In the genomic region with DNA sequence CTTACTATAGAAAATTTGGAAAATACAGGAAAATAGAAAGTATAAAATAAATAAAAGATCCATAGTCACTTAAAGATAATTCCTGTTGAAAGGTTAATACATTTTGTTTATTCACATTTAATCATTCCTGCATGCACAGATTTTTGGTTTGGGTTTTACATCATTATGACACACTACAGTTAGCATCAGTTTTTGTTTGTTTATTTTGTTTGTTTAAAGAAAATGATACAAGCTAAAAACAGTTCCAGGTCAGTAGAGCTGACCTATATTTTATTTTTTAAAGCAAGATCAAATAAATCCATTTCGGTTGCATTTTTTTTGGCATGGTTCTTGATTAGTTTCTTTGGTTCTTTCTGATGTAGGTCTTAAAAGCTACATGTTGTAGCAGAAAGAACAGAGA, we compare ENCODE assay signal across 16 cellular contexts.
DNase-seq lines count a peak whose midpoint lies in the region; ATAC-seq, FAIRE-seq and TF ChIP-seq lines count a peak whose summit lies in the region.
"Had no signal": no experiment of that assay in that cellular context is flagged by ENCODE, and none has a peak within 500 bp of the region (broad histone marks: within the 10 kb centered on the region; RNA-seq: fewer than 3 reads in every experiment).

No MANE protein-coding gene starts in this region.

- H3K36me3 ChIP-seq in IMR-90 (ENCODE audit: control insufficient read depth, insufficient read depth, low read length) (no peaks in the 10 kb centered on the region), adipocyte (ENCODE audit: control insufficient read depth, insufficient read depth, low read length, severe bottlenecking) (no peaks in the 10 kb centered on the region), left ventricle myocardium inferior (no peaks in the 10 kb centered on the region)

- 0 out of 2 replicates have a peak overlapping the region, but pooled peaks have one; percentile 5 for H2BK120ac ChIP-seq in IMR-90 (ENCODE audit: low read depth, low read length)

- H4K5ac ChIP-seq in IMR-90 (ENCODE audit: low read depth, low read length), result no peak overlapping the region

- dilution Hi-C loops in IMR-90 (cut with HindIII; ENCODE audit: low sequenced_read_pairs, unreplicated experiment), result no loop called here

- in situ Hi-C loops in IMR-90 (cut with MboI; ENCODE audit: low sequenced_read_pairs), result no loop called here

- H3K27ac ChIP-seq in A549 (no peak overlapping the region), IMR-90 (ENCODE audit: insufficient read depth, low read length) (no peak overlapping the region), left ventricle myocardium inferior (replicated peaks) (no peak overlapping the region)

- H3K18ac ChIP-seq in IMR-90 (ENCODE audit: low read depth, low read length), result no peak overlapping the region

- peak overlapping the region; percentile 63 for H2BK5ac ChIP-seq in IMR-90 (ENCODE audit: low read depth, low read length, poor library complexity, severe bottlenecking)

- no peak overlapping the region for H2BK20ac ChIP-seq in IMR-90 (ENCODE audit: low read depth, low read length)

- H3K23ac ChIP-seq in IMR-90 (ENCODE audit: low read depth, low read length), result no peak overlapping the region

- H3K9ac ChIP-seq in IMR-90 (ENCODE audit: low read depth, low read length), result no peak overlapping the region
- H3K9ac ChIP-seq in adipocyte (ENCODE audit: low read length), result no peak overlapping the region

- TF ChIP-seq POLR2A in A549 (IDR thresholded peaks at IDR 0.05; ENCODE audit: low read length), result no peak
- TF ChIP-seq POLR2A in IMR-90 (IDR thresholded peaks at IDR 0.05; ENCODE audit: low read depth, low read length), result no peak

- BruUV-seq in IMR-90 (replicated peaks; lab: Mats Ljungman, UMichigan), result no TSS peak
- no TSS peak for BruUV-seq in Calu3 (replicated peaks; lab: Mats Ljungman, UMichigan)

- H4K8ac ChIP-seq in IMR-90 (ENCODE audit: low read depth in 2 of 2, low read length in 2 of 2), result no peak overlapping the region

- no peak for TF ChIP-seq EP300 in A549 (IDR thresholded peaks at IDR 0.05)

- TF ChIP-seq RAD21 in A549 (conservative IDR thresholded peaks at IDR 0.05 in 1 of 2, IDR thresholded peaks at IDR 0.05 in 1 of 2) (no peak), IMR-90 (IDR thresholded peaks at IDR 0.05; ENCODE audit: low read length) (no peak)

- no peak overlapping the region for H3K27ac Mint-ChIP-seq in Calu3 (ENCODE audit: unreplicated experiment)
- H3K27ac Mint-ChIP-seq: B cell; CD4-positive, alpha-beta T cell; H9 had no signal

- H3K4me2 ChIP-seq in A549, result peak overlapping the region; percentile 27; the same call in 2 of the 3 replicates
- H3K4me2 ChIP-seq in IMR-90 (ENCODE audit: low read depth, low read length), result peak overlapping the region; percentile 93; the same call in 1 of the 2 replicates

- CTCF ChIA-PET in A549 (lab: Yijun Ruan, JAX), result no interaction called here
- CTCF ChIA-PET in IMR-90 (lab: Yijun Ruan, JAX), result interaction anchor here (0.7 kb wide), 1 partner anchor 37 kb away, joined by 4 read pairs; no protein-coding TSS in a partner anchor
- CTCF ChIA-PET in Calu3 (lab: Charles Lee), result interaction anchor here (1.0 kb wide), 1 partner anchor 9 kb away, joined by 3 read pairs; no protein-coding TSS in a partner anchor

- no peak overlapping the region for H2AK5ac ChIP-seq in IMR-90 (ENCODE audit: low read depth, low read length)

- no peak overlapping the region for H4K91ac ChIP-seq in IMR-90 (ENCODE audit: insufficient read depth, low read depth, low read length)

- no peak overlapping the region for H2AK9ac ChIP-seq in IMR-90 (replicated peaks; ENCODE audit: low read depth, low read length, poor library complexity)

- TF ChIP-seq CTCF in A549 (IDR thresholded peaks at IDR 0.05) (no peak), IMR-90 (conservative IDR thresholded peaks at IDR 0.05; ENCODE audit: low read depth, low read length) (no peak), left ventricle myocardium inferior (IDR thresholded peaks at IDR 0.05; ENCODE audit: borderline replicate concordance) (no peak), Calu3 (IDR thresholded peaks at IDR 0.05; ENCODE audit: unreplicated experiment) (no peak)

- no peak for FAIRE-seq in A549 (lab: Jason Lieb, UNC)
- FAIRE-seq: D721Med had no signal

- H3K56ac ChIP-seq in IMR-90 (ENCODE audit: extremely low read depth, insufficient read depth, low read length), result no peak overlapping the region

- H3K4me1 ChIP-seq in A549 (peaks cover 27% of the 10 kb centered on the region; the same call in 2 of the 3 replicates), IMR-90 (ENCODE audit: control insufficient read depth, insufficient read depth, low read length) (peaks cover 5% of the 10 kb centered on the region; the same call in 1 of the 2 replicates), adipocyte (ENCODE audit: control insufficient read depth, insufficient read depth, low read length) (no peaks in the 10 kb centered on the region), left ventricle myocardium inferior (no peaks in the 10 kb centered on the region)

- DNase-seq in A549 (ENCODE audit: low read depth in 1 of 2, low spot score in 1 of 2) (no peak), IMR-90 (no peak), adipocyte (ENCODE audit: low read depth) (peak; percentile 38), fibroblast of peridontal ligament (ENCODE audit: extremely low read depth) (peak; percentile 41), left ventricle myocardium inferior (no peak), globus pallidus (ENCODE audit: low spot score) (no peak), NCI-H187 treated with DMSO at 0.1 percent for 48 hours (lab: John Stamatoyannopoulos, UW) (no peak), Calu3 (no peak)
- DNase-seq: 8988T; C1 segment of cervical spinal cord; CD4-positive, alpha-beta T cell; DMS153; GOT3; H9 had no signal

- H2AFZ ChIP-seq in IMR-90 (replicated peaks; ENCODE audit: low read length, poor library complexity), result no peak overlapping the region

- H3K9me1 ChIP-seq in IMR-90 (ENCODE audit: insufficient read depth, low read length), result 0 out of 2 replicates have a peak, but pooled peaks cover 2% of the 10 kb centered on the region

- ATAC-seq in A549 (no peak), IMR-90 (ENCODE audit: low read depth) (no peak)

- no peaks in the 10 kb centered on the region for H3K9me3 Mint-ChIP-seq in Calu3 (ENCODE audit: low read depth, unreplicated experiment)
- H3K9me3 Mint-ChIP-seq: CD4-positive, alpha-beta T cell; H9 had no signal

- no peaks in the 10 kb centered on the region for H4K20me1 ChIP-seq in IMR-90 (ENCODE audit: insufficient read depth, low read length)

- no peak overlapping the region for H3K4me3 Mint-ChIP-seq in Calu3 (ENCODE audit: low read depth, unreplicated experiment)
- H3K4me3 Mint-ChIP-seq: B cell; CD4-positive, alpha-beta T cell; H9 had no signal

- H3K4ac ChIP-seq in IMR-90 (ENCODE audit: low read depth, low read length), result no peak overlapping the region

- no peak overlapping the region for H3K4me3 ChIP-seq in A549
- no peak overlapping the region for H3K4me3 ChIP-seq in IMR-90 (ENCODE audit: insufficient read depth, low read depth, low read length)
- H3K4me3 ChIP-seq in adipocyte (ENCODE audit: low read length), result no peak overlapping the region
- no peak overlapping the region for H3K4me3 ChIP-seq in left ventricle myocardium inferior

- H3K27me3 ChIP-seq in IMR-90 (ENCODE audit: control insufficient read depth, insufficient read depth, low read length) (no peaks in the 10 kb centered on the region), adipocyte (replicated peaks; ENCODE audit: control insufficient read depth, insufficient read depth, low read length) (no peaks in the 10 kb centered on the region), left ventricle myocardium inferior (ENCODE audit: low read depth) (no peaks in the 10 kb centered on the region)

- H3K9me3 ChIP-seq in A549 (no peaks in the 10 kb centered on the region), IMR-90 (ENCODE audit: control insufficient read depth, insufficient read depth, low read length) (no peaks in the 10 kb centered on the region), adipocyte (ENCODE audit: control insufficient read depth, low read length) (no peaks in the 10 kb centered on the region), left ventricle myocardium inferior (replicated peaks) (no peaks in the 10 kb centered on the region)

- no peaks in the 10 kb centered on the region for H3K79me1 ChIP-seq in IMR-90 (ENCODE audit: low read depth in 1 of 2, low read length in 2 of 2)

- H3K36me3 Mint-ChIP-seq in Calu3 (ENCODE audit: insufficient read depth, unreplicated experiment), result no peaks in the 10 kb centered on the region

- no peak overlapping the region for H2BK15ac ChIP-seq in IMR-90 (ENCODE audit: low read depth, low read length)

- POLR2A ChIA-PET in A549 (lab: Yijun Ruan, JAX), result interaction anchor here (0.6 kb wide), 1 partner anchor 151 kb away, joined by 6 read pairs; no protein-coding TSS in a partner anchor
- POLR2A ChIA-PET in IMR-90 (lab: Charles Lee; ENCODE audit: unreplicated experiment), result no interaction called here

- intact Hi-C loops in IMR-90 (cut with micrococcal nuclease) (no loop called here), left ventricle myocardium inferior (cut with micrococcal nuclease) (no loop called here), Calu3 (cut with micrococcal nuclease; ENCODE audit: unreplicated experiment) (no loop called here)

- H3K4me1 Mint-ChIP-seq in Calu3 (ENCODE audit: low read depth, unreplicated experiment), result no peaks in the 10 kb centered on the region
- H3K4me1 Mint-ChIP-seq: B cell, H9 had no signal

- no peaks in the 10 kb centered on the region for H3K27me3 Mint-ChIP-seq in Calu3 (ENCODE audit: unreplicated experiment)
- H3K27me3 Mint-ChIP-seq: B cell; CD4-positive, alpha-beta T cell had no signal

- H3K14ac ChIP-seq in IMR-90 (replicated peaks; ENCODE audit: low read depth, low read length), result no peak overlapping the region

- WGBS in A549 (ENCODE audit: missing lambda C conversion rate), result 9% methylated on average over 1 of the region's 1 CpG
- no CpG with 5 or more reads among the region's 1 CpG for WGBS in IMR-90 (ENCODE audit: extremely low coverage in 2 of 2, insufficient read length in 1 of 2), 2 experiments

TF ChIP-seq in A549, 52 proteins besides CTCF, POLR2A, EP300 and RAD21:
- no peak for TF ChIP-seq HEYL (CRISPR knock-in tag; IDR thresholded peaks at IDR 0.05)
TF ChIP-seq in A549: peak in this region for 0.

TF ChIP-seq in IMR-90, 13 proteins besides CTCF, POLR2A, EP300 and RAD21 (continues in another document):
- TF ChIP-seq RCOR1 (IDR thresholded peaks at IDR 0.05; ENCODE audit: insufficient replicate concordance, low read length) (no peak), NFE2L2 (IDR thresholded peaks at IDR 0.05; ENCODE audit: low read depth, low read length) (no peak), BHLHE40 (IDR thresholded peaks at IDR 0.05; ENCODE audit: low read depth, low read length) (no peak), CEBPB (IDR thresholded peaks at IDR 0.05; ENCODE audit: low read depth, low read length) (no peak), MAFK (IDR thresholded peaks at IDR 0.05; ENCODE audit: low read depth, low read length) (no peak), FOS (IDR thresholded peaks at IDR 0.05; ENCODE audit: low read depth, low read length) (no peak), MAZ (IDR thresholded peaks at IDR 0.05; ENCODE audit: borderline replicate concordance, low read depth, low read length) (no peak), SMC3 (IDR thresholded peaks at IDR 0.05; ENCODE audit: low read depth, low read length) (no peak), RFX5 (IDR thresholded peaks at IDR 0.05; ENCODE audit: low read depth, low read length) (no peak)

Comparison
In these comparisons a context has a peak if more than half of its experiments do, and no peak if none do; other contexts are left out.
1. DNase-seq: peak in adipocyte (single experiment) and fibroblast of peridontal ligament (single experiment); none in A549 (0 of 2), IMR-90 (single experiment), left ventricle myocardium inferior (single experiment), globus pallidus (single experiment), NCI-H187 treated with DMSO at 0.1 percent for 48 hours (single experiment) and Calu3 (single experiment).